27 cellular contexts compared by ENCODE assay signal in genomic region chr19:5857203-5858081, GRCh38. TPM values are rescaled to one million over a fixed set of nuclear protein-coding genes. Genes with fewer than 3 reads are reported as not detected.
A peak's percentile ranks its signal among the peaks of the same experiment; 100 is the strongest.
DNase-seq lines count a peak whose midpoint lies in the region; ATAC-seq, FAIRE-seq and TF ChIP-seq lines count a peak whose summit lies in the region.
"Had no signal": no experiment of that assay in that cellular context is flagged by ENCODE, and none has a peak within 500 bp of the region (broad histone marks: within the 10 kb centered on the region; RNA-seq: fewer than 3 reads in every experiment).

No MANE protein-coding gene starts in this region.

- no peak for TF ChIP-seq CTCF in D721Med (IDR thresholded peaks at IDR 0.05; ENCODE audit: insufficient read depth, missing control alignments)
- no peak for TF ChIP-seq CTCF in LNCaP clone FGC (IDR thresholded peaks at IDR 0.05; ENCODE audit: control insufficient read depth, extremely low read depth, insufficient read depth)
- no peak for TF ChIP-seq CTCF in WERI-Rb-1 (IDR thresholded peaks at IDR 0.05; ENCODE audit: low read depth, low read length)
- TF ChIP-seq CTCF in CD8-positive, alpha-beta T cell (IDR thresholded peaks at IDR 0.05): no peak

- no peak overlapping the region for H3K4me3 Mint-ChIP-seq in CD8-positive, alpha-beta T cell
- H3K4me3 Mint-ChIP-seq: CD14-positive monocyte; CD4-positive, alpha-beta T cell had no signal

- no peaks in the 10 kb centered on the region for H3K36me3 Mint-ChIP-seq in CD8-positive, alpha-beta T cell
- H3K36me3 Mint-ChIP-seq: CD14-positive monocyte had no signal

- intact Hi-C loops in CD8-positive, alpha-beta T cell (cut with DNase I, micrococcal nuclease): no loop called here

- H3K9me3 Mint-ChIP-seq in CD8-positive, alpha-beta T cell: no peaks in the 10 kb centered on the region
- H3K9me3 Mint-ChIP-seq: CD4-positive, alpha-beta T cell had no signal

- no peak for FAIRE-seq in D721Med (lab: Jason Lieb, UNC)
- FAIRE-seq: A549, G401.6, GM12892, GM19239 had no signal

- H3K27me3 Mint-ChIP-seq in CD8-positive, alpha-beta T cell (ENCODE audit: low read depth): no peaks in the 10 kb centered on the region

- H3K4me1 Mint-ChIP-seq in CD8-positive, alpha-beta T cell (ENCODE audit: low read depth): no peaks in the 10 kb centered on the region
- H3K4me1 Mint-ChIP-seq: CD14-positive monocyte had no signal

- no peaks in the 10 kb centered on the region for H3K27me3 ChIP-seq in WERI-Rb-1 (ENCODE audit: insufficient read depth, low read depth, severe bottlenecking)
- H3K27me3 ChIP-seq in CD8-positive, alpha-beta T cell (ENCODE audit: insufficient read depth, low read length): no peaks in the 10 kb centered on the region
- H3K27me3 ChIP-seq: BE2C; BLaER1 treated with 17β-estradiol and CSF1 and Interleukin-3, amounts not matched to agents 10 nM and 100 nM had no signal

- no peak overlapping the region for H3K4me3 ChIP-seq in LNCaP clone FGC (ENCODE audit: low read depth, low read length)
- H3K4me3 ChIP-seq in WERI-Rb-1 (ENCODE audit: low read depth, low read length): no peak overlapping the region
- no peak overlapping the region for H3K4me3 ChIP-seq in CD8-positive, alpha-beta T cell (ENCODE audit: low read depth, low read length)
- H3K4me3 ChIP-seq: A549; BLaER1 treated with 17β-estradiol and CSF1 and Interleukin-3, amounts not matched to agents 10 nM and 100 nM; GM23248 had no signal

- no peaks in the 10 kb centered on the region for H3K36me3 ChIP-seq in WERI-Rb-1
- H3K36me3 ChIP-seq in CD8-positive, alpha-beta T cell (ENCODE audit: insufficient read depth, low read length): no peaks in the 10 kb centered on the region
- H3K36me3 ChIP-seq: BE2C; BLaER1 treated with 17β-estradiol and CSF1 and Interleukin-3, amounts not matched to agents 10 nM and 100 nM had no signal

- CTCF ChIA-PET in CD8-positive, alpha-beta T cell (lab: Charles Lee): interaction anchor here (0.9 kb wide), 1 partner anchor 53 kb away, joined by 3 read pairs; no protein-coding TSS in a partner anchor

- H3K4me1 ChIP-seq in CD8-positive, alpha-beta T cell (ENCODE audit: insufficient read depth, low read length): no peaks in the 10 kb centered on the region
- H3K4me1 ChIP-seq: BE2C; BLaER1 treated with 17β-estradiol and CSF1 and Interleukin-3, amounts not matched to agents 10 nM and 100 nM had no signal

- peak; percentile 7 for DNase-seq in D721Med (ENCODE audit: insufficient read length, low spot score)
- DNase-seq in LNCaP clone FGC (ENCODE audit: low read depth): peak; percentile 2
- peak; percentile 53 for DNase-seq in WERI-Rb-1
- DNase-seq in putamen (ENCODE audit: low spot score): no peak
- DNase-seq in hepatic stellate cell (ENCODE audit: low spot score): no peak
- no peak for DNase-seq in CD8-positive, alpha-beta T cell
- DNase-seq: 8988T; ACHN; AML-193; BE2C; Calu3; CD4-positive, alpha-beta T cell; COR-L47; DMS153; DND-41; GM23248; H7; HCEC 1CT had no signal

- POLR2A ChIA-PET in CD8-positive, alpha-beta T cell (lab: Charles Lee): no interaction called here

- peak; percentile 73 for ATAC-seq in esophagus mucosa
- no peak for ATAC-seq in HG02981 (IDR thresholded peaks at IDR 0.05; ENCODE audit: unreplicated experiment)
- no peak for ATAC-seq in CD8-positive, alpha-beta T cell
- ATAC-seq: A549 had no signal

- peaks cover 6% of the 10 kb centered on the region for H3K9me3 ChIP-seq in WERI-Rb-1 (ENCODE audit: severe bottlenecking)
- no peaks in the 10 kb centered on the region for H3K9me3 ChIP-seq in CD8-positive, alpha-beta T cell (ENCODE audit: low read length)
- H3K9me3 ChIP-seq: A549, BE2C had no signal

- H3K27ac ChIP-seq in WERI-Rb-1: no peak overlapping the region
- H3K27ac ChIP-seq in CD8-positive, alpha-beta T cell (ENCODE audit: low read depth, low read length): no peak overlapping the region
- H3K27ac ChIP-seq: A549; BLaER1 treated with 17β-estradiol and CSF1 and Interleukin-3, amounts not matched to agents 10 nM and 100 nM; GM23248 had no signal

- no peak overlapping the region for H3K27ac Mint-ChIP-seq in CD8-positive, alpha-beta T cell
- H3K27ac Mint-ChIP-seq: CD14-positive monocyte; CD4-positive, alpha-beta T cell had no signal

RNA-seq across cellular contexts. Expression of gene FUT3, which starts 6.2 kb away (rescaled TPM):
- 104 TPM for total RNA-seq in esophagus mucosa
- total RNA-seq in CD8-positive, alpha-beta T cell: under 1 TPM; 0.49 to 0.67 TPM
- total RNA-seq: GM23248, H7 had no signal

RNA-seq across cellular contexts. Expression of gene FUT5, which starts 12.9 kb away (rescaled TPM):
- not detected for total RNA-seq in esophagus mucosa
- total RNA-seq in CD8-positive, alpha-beta T cell: 1 to 10 TPM; 8.2 to 8.5 TPM
- total RNA-seq: Calu3, GM23248, H1, H7 had no signal

RNA-seq across cellular contexts. Expression of gene FUT6, which starts 17.9 kb away (rescaled TPM):
- 56.9 TPM for total RNA-seq in esophagus mucosa
- total RNA-seq in CD8-positive, alpha-beta T cell: not detected
- total RNA-seq: GM23248, H1, H7 had no signal

RNA-seq across cellular contexts. Expression of gene NDUFA11, which starts 46.1 kb away (rescaled TPM):
- total RNA-seq in esophagus mucosa: 217 TPM
- total RNA-seq in CD8-positive, alpha-beta T cell: 100 to 1,000 TPM in 1 of 2 experiments, 10 to 100 TPM in 1; 86.6 to 103 TPM

RNA-seq across cellular contexts. Expression of gene VMAC, which starts 47.2 kb away (rescaled TPM):
- total RNA-seq in esophagus mucosa: 4.1 TPM
- 10 to 100 TPM; 17.4 to 18.6 TPM for total RNA-seq in CD8-positive, alpha-beta T cell

Comparison
In these comparisons a context has a peak if more than half of its experiments do, and no peak if none do; other contexts are left out.
1. DNase-seq: peak in D721Med (single experiment), LNCaP clone FGC (single experiment) and WERI-Rb-1 (single experiment); none in putamen (single experiment), hepatic stellate cell (single experiment) and CD8-positive, alpha-beta T cell (0 of 7).
2. RNA of gene FUT3, which starts 6.2 kb away (total RNA-seq): 104 TPM in esophagus mucosa (single experiment); 0.49 to 0.67 TPM in CD8-positive, alpha-beta T cell; every median in the first group is over 10 times any median in the second.
3. RNA of gene FUT6, which starts 17.9 kb away (total RNA-seq): 56.9 TPM in esophagus mucosa (single experiment); not detected in CD8-positive, alpha-beta T cell; every median in the first group is over 10 times any median in the second.